Comparison of ENCODE assay signal across 9 cellular contexts in the genomic region with DNA sequence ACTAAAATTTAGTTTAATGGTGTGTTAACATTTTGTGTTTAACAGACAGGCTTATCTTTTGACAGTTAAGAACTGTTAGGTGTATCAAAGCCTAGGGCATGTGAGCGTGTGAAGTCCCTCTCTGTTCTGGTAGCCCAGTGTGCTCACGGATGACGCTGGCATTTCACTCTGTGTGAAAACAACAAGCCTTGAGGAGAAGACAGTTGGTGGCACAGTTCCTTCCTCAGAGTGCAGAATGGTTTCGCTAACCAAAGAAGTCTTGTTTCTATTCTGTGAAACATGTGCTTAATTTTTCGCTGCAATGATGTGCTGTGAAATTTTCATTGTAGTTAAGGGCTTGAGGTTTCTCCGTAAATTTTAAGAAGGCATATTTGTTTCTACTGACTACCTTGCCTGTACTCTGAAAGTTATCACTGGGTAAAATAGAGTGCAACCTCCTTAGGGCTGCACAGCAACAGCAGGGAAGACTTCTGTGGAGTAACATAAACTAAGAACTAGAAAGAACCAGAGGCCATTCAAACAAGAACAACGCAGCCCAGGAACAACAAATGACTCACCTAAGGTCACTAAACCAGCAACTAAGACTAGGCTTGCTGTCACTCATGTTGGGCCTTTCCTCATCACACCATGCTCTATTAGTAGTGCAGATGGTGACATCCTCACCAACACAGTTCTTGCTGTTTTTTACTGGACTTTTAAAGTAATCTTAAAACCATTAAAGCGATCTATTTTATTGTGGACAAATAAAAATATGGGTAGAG. TPM values are rescaled to one million over a fixed set of nuclear protein-coding genes. Genes with fewer than 3 reads are reported as not detected.
DNase-seq lines count a peak whose midpoint lies in the region; ATAC-seq and TF ChIP-seq lines count a peak whose summit lies in the region.
"Had no signal": no experiment of that assay in that cellular context is flagged by ENCODE, and none has a peak within 500 bp of the region (broad histone marks: within the 10 kb centered on the region; RNA-seq: fewer than 3 reads in every experiment).

No MANE protein-coding gene starts in this region.

- peak in 4 of 5 donors; percentile 19 to 77 (median 50) for DNase-seq in CD8-positive, alpha-beta memory T cell
- DNase-seq in LHCN-M2 (ENCODE audit: low read depth) (peak; percentile 18), fibroblast of mammary gland (ENCODE audit: low read depth) (peak; percentile 24), upper lobe of left lung (no peak), adrenal gland (no peak), GF-D8 (lab: John Stamatoyannopoulos, UW) (no peak), tibial nerve (ENCODE audit: low spot score in 2 of 2) (no peak)
- DNase-seq: upper lobe of right lung had no signal

- peaks cover 31% of the 10 kb centered on the region for H3K4me1 ChIP-seq in CD8-positive, alpha-beta memory T cell (ENCODE audit: insufficient read depth, low read length)
- peaks cover 7 to 19% (median 15%) of the 10 kb centered on the region in 4 donors for H3K4me1 ChIP-seq in upper lobe of left lung
- H3K4me1 ChIP-seq in adrenal gland (replicated peaks in 1 of 2): no peaks in the 10 kb centered on the region
- peaks cover 0 to 28% (median 0%) of the 10 kb centered on the region in 4 donors for H3K4me1 ChIP-seq in tibial nerve

- POLR2A ChIA-PET in CD8-positive, alpha-beta memory T cell (lab: Charles Lee): no interaction called here

- H3K27me3 Mint-ChIP-seq in CD8-positive, alpha-beta memory T cell: no peaks in the 10 kb centered on the region

- H3K4me3 ChIP-seq in CD8-positive, alpha-beta memory T cell (ENCODE audit: low read length): no peak overlapping the region
- no peak overlapping the region for H3K4me3 ChIP-seq in fibroblast of mammary gland (ENCODE audit: control insufficient read depth, low read depth, low read length)
- no peak overlapping the region for H3K4me3 ChIP-seq in upper lobe of left lung
- no peak overlapping the region for H3K4me3 ChIP-seq in adrenal gland
- H3K4me3 ChIP-seq in tibial nerve: no peak overlapping the region
- H3K4me3 ChIP-seq: upper lobe of right lung had no signal

- no peaks in the 10 kb centered on the region for H3K9me3 Mint-ChIP-seq in CD8-positive, alpha-beta memory T cell

- H3K27ac Mint-ChIP-seq in CD8-positive, alpha-beta memory T cell: peak overlapping the region; percentile 75 to 99 (median 86)

- 77 to 85% methylated on average over 8 of the region's 8 CpGs for WGBS in upper lobe of left lung, 2 donors
- WGBS in adrenal gland, 4 donors: 81 to 91% (median 87%) methylated on average over 8 of the region's 8 CpGs
- WGBS in tibial nerve, 2 donors: 79 to 83% methylated on average over 8 of the region's 8 CpGs

- peaks cover 18 to 72% (median 19%) of the 10 kb centered on the region in 3 donors for H3K36me3 Mint-ChIP-seq in CD8-positive, alpha-beta memory T cell

- peaks cover 4% of the 10 kb centered on the region for H3K36me3 ChIP-seq in CD8-positive, alpha-beta memory T cell (ENCODE audit: insufficient read depth, low read length)
- peaks cover 8 to 59% (median 12%) of the 10 kb centered on the region in 4 donors for H3K36me3 ChIP-seq in upper lobe of left lung
- H3K36me3 ChIP-seq in adrenal gland (replicated peaks in 1 of 2): peaks cover 0 to 28% of the 10 kb centered on the region in 2 donors
- H3K36me3 ChIP-seq in tibial nerve: peaks cover 0 to 39% (median 0%) of the 10 kb centered on the region in 3 donors

- ATAC-seq in GM21360 (IDR thresholded peaks at IDR 0.05; ENCODE audit: unreplicated experiment): peak; percentile 51
- no peak for ATAC-seq in upper lobe of left lung (ENCODE audit: low FRiP score in 2 of 2)
- ATAC-seq: upper lobe of right lung had no signal

- peaks cover 37 to 72% (median 38%) of the 10 kb centered on the region in 3 donors for H3K4me1 Mint-ChIP-seq in CD8-positive, alpha-beta memory T cell

- intact Hi-C loops in adrenal gland (cut with DNase I): no loop called here

- CTCF ChIA-PET in CD8-positive, alpha-beta memory T cell (lab: Charles Lee): no interaction called here

- TF ChIP-seq POLR2A in upper lobe of left lung (IDR thresholded peaks at IDR 0.05): peak in 1 of 4 donors; percentile 39
- TF ChIP-seq POLR2A in adrenal gland (IDR thresholded peaks at IDR 0.05): no peak
- no peak for TF ChIP-seq POLR2A in tibial nerve (IDR thresholded peaks at IDR 0.05)

- H3K27me3 ChIP-seq in CD8-positive, alpha-beta memory T cell (ENCODE audit: insufficient read depth, low read length, poor library complexity, severe bottlenecking): no peaks in the 10 kb centered on the region
- H3K27me3 ChIP-seq in upper lobe of left lung (no peaks in the 10 kb centered on the region), adrenal gland (no peaks in the 10 kb centered on the region), tibial nerve (no peaks in the 10 kb centered on the region)
- H3K27me3 ChIP-seq: upper lobe of right lung had no signal

- TF ChIP-seq EP300 in upper lobe of left lung (IDR thresholded peaks at IDR 0.05) (no peak), tibial nerve (IDR thresholded peaks at IDR 0.05) (no peak)

- H3K27ac ChIP-seq in CD8-positive, alpha-beta memory T cell (ENCODE audit: low read depth, low read length): no peak overlapping the region
- H3K27ac ChIP-seq in upper lobe of left lung (peak overlapping the region in 2 of 4 donors; percentile 0 to 17), adrenal gland (no peak overlapping the region), tibial nerve (peak overlapping the region in 1 of 4 donors; percentile 37)
- H3K27ac ChIP-seq: upper lobe of right lung had no signal

- TF ChIP-seq CTCF in fibroblast of mammary gland (conservative IDR thresholded peaks at IDR 0.05; ENCODE audit: control insufficient read depth, insufficient read depth, low read depth, low read length) (no peak), upper lobe of left lung (IDR thresholded peaks at IDR 0.05) (no peak), adrenal gland (IDR thresholded peaks at IDR 0.05) (no peak), tibial nerve (IDR thresholded peaks at IDR 0.05) (no peak)

- peak overlapping the region in 5 of 7 donors; percentile 8 to 71 (median 34) for H3K4me3 Mint-ChIP-seq in CD8-positive, alpha-beta memory T cell

- H3K9me3 ChIP-seq in CD8-positive, alpha-beta memory T cell (ENCODE audit: low read length): no peaks in the 10 kb centered on the region
- no peaks in the 10 kb centered on the region for H3K9me3 ChIP-seq in upper lobe of left lung
- no peaks in the 10 kb centered on the region for H3K9me3 ChIP-seq in adrenal gland (replicated peaks in 1 of 3)
- H3K9me3 ChIP-seq in tibial nerve: no peaks in the 10 kb centered on the region
- H3K9me3 ChIP-seq: upper lobe of right lung had no signal

RNA-seq across cellular contexts. Expression of a gene that starts 33.4 kb away (rescaled TPM):
- total RNA-seq in CD8-positive, alpha-beta memory T cell: 100 to 1,000 TPM; 101 to 103 TPM
- polyA plus RNA-seq in CD8-positive, alpha-beta memory T cell: 55.7 TPM
- 47.1 and 49.1 TPM in 2 replicates for total RNA-seq in LHCN-M2 (2014; rRNA removed)
- 24.0 TPM for polyA plus RNA-seq in LHCN-M2 (2012)
- total RNA-seq in upper lobe of left lung: 10 to 100 TPM; 41.5 to 68.2 (median 53.4) TPM
- total RNA-seq in adrenal gland: 100 to 1,000 TPM in 1 of 8 donors, 10 to 100 TPM in 7; 37.2 to 117 (median 58.7) TPM
- polyA plus RNA-seq in adrenal gland: 10 to 100 TPM; 41.8 to 85.5 (median 47.9) TPM
- 10 to 100 TPM; 35.4 to 55.7 (median 41.6) TPM for total RNA-seq in tibial nerve

Comparison
In these comparisons a context has a peak if more than half of its experiments do, and no peak if none do; other contexts are left out.
1. DNase-seq: peak in CD8-positive, alpha-beta memory T cell (4 of 5), LHCN-M2 (single experiment) and fibroblast of mammary gland (single experiment); none in upper lobe of left lung (0 of 2), adrenal gland (0 of 7), GF-D8 (single experiment) and tibial nerve (0 of 2).